1 cellular context compared by ENCODE assay signal in the genomic region with DNA sequence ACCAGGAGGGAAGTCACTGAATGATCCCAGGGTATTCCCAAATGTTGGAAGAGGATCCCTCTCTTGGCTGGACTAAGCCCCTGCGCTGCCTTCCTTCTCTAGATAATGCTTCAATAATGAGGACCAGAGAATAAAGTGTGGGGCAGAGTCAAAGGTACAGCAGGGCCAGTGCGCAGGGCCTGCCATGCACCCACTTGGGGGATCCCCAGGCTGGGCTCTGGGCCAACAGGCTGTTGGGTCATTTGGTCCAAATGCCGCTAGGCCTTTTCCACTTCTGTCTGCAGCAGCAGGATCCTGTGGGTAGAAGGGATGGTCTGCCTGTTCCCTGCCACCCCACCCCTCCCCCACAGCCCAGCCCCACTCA.
TF ChIP-seq lines count a peak whose summit lies in the region.

No MANE protein-coding gene starts in this region.

TF ChIP-seq in H1, 55 proteins besides CTCF, POLR2A, EP300 and RAD21:
- TF ChIP-seq NRF1 (IDR thresholded peaks at IDR 0.05; ENCODE audit: low read depth, low read length) (no peak), RFX5 (IDR thresholded peaks at IDR 0.05; ENCODE audit: borderline replicate concordance, low read depth, low read length) (no peak), SIRT6 (IDR thresholded peaks at IDR 0.05; ENCODE audit: low read length) (no peak)
